12 cellular contexts compared by ENCODE assay signal in genomic region chr19:2254052-2254872, GRCh38. TPM values are rescaled to one million over a fixed set of nuclear protein-coding genes. Genes with fewer than 3 reads are reported as not detected.
DNase-seq lines count a peak whose midpoint lies in the region; ATAC-seq and TF ChIP-seq lines count a peak whose summit lies in the region.
"Had no signal": no experiment of that assay in that cellular context is flagged by ENCODE, and none has a peak within 500 bp of the region (broad histone marks: within the 10 kb centered on the region; RNA-seq: fewer than 3 reads in every experiment).

No MANE protein-coding gene starts in this region.

- intact Hi-C loops in left ventricle myocardium inferior (cut with micrococcal nuclease) (no loop called here), cardiac septum (cut with DNase I) (no loop called here), upper lobe of right lung (cut with DNase I) (no loop called here)

- H3K4me1 ChIP-seq in left ventricle myocardium inferior, result peaks cover 42% of the 10 kb centered on the region
- H3K4me1 ChIP-seq in upper lobe of right lung, result peaks cover 30% of the 10 kb centered on the region

- H3K9me3 ChIP-seq in left ventricle myocardium inferior (replicated peaks) (no peaks in the 10 kb centered on the region), upper lobe of right lung (no peaks in the 10 kb centered on the region)
- H3K9me3 ChIP-seq: ascending aorta had no signal

- H3K27ac ChIP-seq in left ventricle myocardium inferior (replicated peaks) (no peak overlapping the region), upper lobe of right lung (no peak overlapping the region)
- H3K27ac ChIP-seq: ascending aorta, WERI-Rb-1 had no signal

- H3K27me3 ChIP-seq in left ventricle myocardium inferior (ENCODE audit: low read depth) (peaks cover 69% of the 10 kb centered on the region), upper lobe of right lung (peaks cover 47% of the 10 kb centered on the region)

- H3K4me3 ChIP-seq in left ventricle myocardium inferior (no peak overlapping the region), astrocyte of the spinal cord (ENCODE audit: low read depth, low read length) (no peak overlapping the region), upper lobe of right lung (no peak overlapping the region)

- no peaks in the 10 kb centered on the region for H3K36me3 ChIP-seq in left ventricle myocardium inferior
- no peaks in the 10 kb centered on the region for H3K36me3 ChIP-seq in upper lobe of right lung
- H3K36me3 ChIP-seq: ascending aorta had no signal

- DNase-seq in left ventricle myocardium inferior, result no peak
- no peak for DNase-seq in cardiac septum (ENCODE audit: low spot score)
- no peak for DNase-seq in astrocyte of the spinal cord (ENCODE audit: low read depth, low spot score)
- peak; percentile 80 for DNase-seq in iPS-NIHi7 (ENCODE audit: extremely low spot score)
- DNase-seq in upper lobe of right lung, result no peak
- DNase-seq in SK-N-DZ (ENCODE audit: low spot score), result no peak
- DNase-seq in activated CD4-positive, alpha-beta T cell treated with anti-CD3 and anti-CD28 coated beads for 4 hours, result no peak
- DNase-seq: DMS153, NCI-H774, WERI-Rb-1 had no signal

- TF ChIP-seq CTCF in left ventricle myocardium inferior (IDR thresholded peaks at IDR 0.05; ENCODE audit: borderline replicate concordance) (peak; percentile 32), astrocyte of the spinal cord (IDR thresholded peaks at IDR 0.05; ENCODE audit: low read depth, low read length) (peak; percentile 68), upper lobe of right lung (IDR thresholded peaks at IDR 0.05) (peak; percentile 19)

- in situ Hi-C loops in astrocyte of the spinal cord (cut with HindIII; ENCODE audit: low sequenced_read_pairs), result no loop called here

- ATAC-seq in upper lobe of right lung (no peak), HG03135 (IDR thresholded peaks at IDR 0.05; ENCODE audit: unreplicated experiment) (no peak)

RNA-seq across cellular contexts. Expression of gene JSRP1, which starts 2.0 kb away (rescaled TPM):
- total RNA-seq in left ventricle myocardium inferior, result 0.36 TPM
- total RNA-seq in cardiac septum, result 0.46 TPM
- 1.1 TPM for total RNA-seq in upper lobe of right lung
- 8.7 and 19.3 TPM in 2 replicates for polyA plus RNA-seq in SK-N-DZ (2014; cell fraction: cytosol; rRNA removed)
- polyA plus RNA-seq in SK-N-DZ (2014; cell fraction: nucleus; rRNA removed), result 9.6 and 14.3 TPM in 2 replicates
- total RNA-seq: ascending aorta had no signal

RNA-seq across cellular contexts. Expression of gene AMH, which starts 5.1 kb away (rescaled TPM):
- total RNA-seq in left ventricle myocardium inferior (1.1 TPM), cardiac septum (1.5 TPM), upper lobe of right lung (6.1 TPM)
- 11.5 and 13.5 TPM in 2 replicates for polyA plus RNA-seq in SK-N-DZ (2014; cell fraction: cytosol; rRNA removed)
- polyA plus RNA-seq in SK-N-DZ (2014; cell fraction: nucleus; rRNA removed), result 285 and 416 TPM in 2 replicates
- total RNA-seq: ascending aorta had no signal

RNA-seq across cellular contexts. Expression of gene SF3A2, which starts 17.6 kb away (rescaled TPM):
- total RNA-seq in left ventricle myocardium inferior, result 28.7 TPM
- total RNA-seq in cardiac septum, result 34.1 TPM
- 67.1 TPM for total RNA-seq in upper lobe of right lung
- 29.1 and 36.1 TPM in 2 replicates for polyA plus RNA-seq in SK-N-DZ (2014; cell fraction: cytosol; rRNA removed)
- 112 and 117 TPM in 2 replicates for polyA plus RNA-seq in SK-N-DZ (2014; cell fraction: nucleus; rRNA removed)

RNA-seq across cellular contexts. Expression of gene PLEKHJ1, which starts 18.1 kb away (rescaled TPM):
- 47.8 TPM for total RNA-seq in left ventricle myocardium inferior
- total RNA-seq in cardiac septum, result 51.2 TPM
- total RNA-seq in upper lobe of right lung, result 54.6 TPM
- polyA plus RNA-seq in SK-N-DZ (2014; cell fraction: cytosol; rRNA removed), result 149 TPM in 2 replicates
- polyA plus RNA-seq in SK-N-DZ (2014; cell fraction: nucleus; rRNA removed), result 161 and 205 TPM in 2 replicates

RNA-seq across cellular contexts. Expression of gene PEAK3, which starts 27.7 kb away (rescaled TPM):
- total RNA-seq in left ventricle myocardium inferior (0.77 TPM), cardiac septum (0.19 TPM), upper lobe of right lung (4.5 TPM)
- not detected in 2 replicates for polyA plus RNA-seq in SK-N-DZ (2014; cell fraction: cytosol; rRNA removed)
- polyA plus RNA-seq in SK-N-DZ (2014; cell fraction: nucleus; rRNA removed), result not detected in 2 replicates
